16 cellular contexts compared by ENCODE assay signal in genomic region chr3:113104746-113105479, GRCh38.
DNase-seq lines count a peak whose midpoint lies in the region; ATAC-seq and TF ChIP-seq lines count a peak whose summit lies in the region.
"Had no signal": no experiment of that assay in that cellular context is flagged by ENCODE, and none has a peak within 500 bp of the region (broad histone marks: within the 10 kb centered on the region; RNA-seq: fewer than 3 reads in every experiment).

No MANE protein-coding gene starts in this region.

- H3K9me3 ChIP-seq in SJCRH30 (replicated peaks) (no peaks in the 10 kb centered on the region), esophagus muscularis mucosa (peaks cover 0 to 2% (median 0%) of the 10 kb centered on the region in 4 donors), muscle layer of colon (ENCODE audit: low read length) (no peaks in the 10 kb centered on the region), thyroid gland (no peaks in the 10 kb centered on the region)
- H3K9me3 ChIP-seq: SJSA1 had no signal

- H3K4me3 ChIP-seq in SJCRH30: no peak overlapping the region
- no peak overlapping the region for H3K4me3 ChIP-seq in esophagus muscularis mucosa
- H3K4me3 ChIP-seq in muscle layer of colon (ENCODE audit: low read depth in 1 of 2, low read length in 2 of 2): no peak overlapping the region
- H3K4me3 ChIP-seq in thyroid gland (replicated peaks in 1 of 3): no peak overlapping the region
- H3K4me3 ChIP-seq: SJSA1 had no signal

- no peaks in the 10 kb centered on the region for H3K27me3 ChIP-seq in SJCRH30
- H3K27me3 ChIP-seq in esophagus muscularis mucosa: no peaks in the 10 kb centered on the region
- H3K27me3 ChIP-seq in muscle layer of colon (ENCODE audit: control insufficient read depth in 1 of 2, insufficient read depth in 2 of 2, low read length in 2 of 2): no peaks in the 10 kb centered on the region
- no peaks in the 10 kb centered on the region for H3K27me3 ChIP-seq in thyroid gland
- H3K27me3 ChIP-seq: SJSA1 had no signal

- DNase-seq in SJCRH30 (peak in 1 of 2 experiments; percentile 45), esophagus muscularis mucosa (ENCODE audit: extremely low spot score) (no peak), thyroid gland (peak; percentile 77 to 81), KBM-7 (no peak), left ventricle myocardium superior (no peak), HK-2 (ENCODE audit: unreplicated experiment) (no peak)
- DNase-seq: activated CD4-positive, alpha-beta T cell treated with anti-CD3 and anti-CD28 coated beads, Interleukin-2, amount 50 U/mL, for 4 hours; activated T-cell treated with anti-CD3 and anti-CD28 coated beads, Interleukin-2, amount 50 U/mL, for 24 hours; central memory CD4-positive, alpha-beta T cell; kidney; NCI-H1694; NCI-H446 treated with DMSO at 0.1 percent for 48 hours; stimulated activated CD4-positive, alpha-beta T cell treated with anti-CD3 and anti-CD28 coated beads, Interleukin-1b, Interleukin-23, amount 100 ng/mL, for 48 hours had no signal

- H3K4me1 ChIP-seq in SJCRH30 (no peaks in the 10 kb centered on the region; the same call in 1 of the 2 replicates), esophagus muscularis mucosa (peaks cover 0 to 13% (median 9%) of the 10 kb centered on the region in 4 donors), muscle layer of colon (ENCODE audit: insufficient read depth, low read length) (peaks cover 11% of the 10 kb centered on the region), thyroid gland (peaks cover 4 to 17% of the 10 kb centered on the region in 2 donors)
- H3K4me1 ChIP-seq: SJSA1 had no signal

- H3K9ac ChIP-seq in muscle layer of colon (ENCODE audit: low read length): no peak overlapping the region

- TF ChIP-seq POLR2A in esophagus muscularis mucosa (IDR thresholded peaks at IDR 0.05; ENCODE audit: low read depth): no peak
- TF ChIP-seq POLR2A in thyroid gland (IDR thresholded peaks at IDR 0.05): no peak

- no peak for TF ChIP-seq EP300 in esophagus muscularis mucosa (IDR thresholded peaks at IDR 0.05)

- in situ Hi-C loops in KBM-7 (cut with MboI; ENCODE audit: low pct_unique_long_range_greater_than_20kb, low sequenced_read_pairs): no loop called here

- H3K27ac ChIP-seq in SJCRH30 (peak overlapping the region; percentile 34; the same call in 1 of the 2 replicates), esophagus muscularis mucosa (replicated peaks in 1 of 4) (peak overlapping the region in 3 of 4 donors; percentile 30 to 57 (median 36)), muscle layer of colon (ENCODE audit: low read depth, low read length) (peak overlapping the region; percentile 19), thyroid gland (peak overlapping the region in 1 of 3 donors; percentile 21)
- H3K27ac ChIP-seq: SJSA1 had no signal

- ATAC-seq in left ventricle myocardium superior: no peak
- ATAC-seq: activated naive CD4-positive, alpha-beta T cell treated with anti-CD3 and anti-CD28 coated beads, Interleukin-2, amount 50 U/mL, for 72 hours had no signal

- WGBS in esophagus muscularis mucosa: 52% methylated on average over 8 of the region's 8 CpGs
- WGBS in thyroid gland, 2 donors: 40 to 42% methylated on average over 7 to 8 of the region's 8 CpGs

- no peak for TF ChIP-seq CTCF in esophagus muscularis mucosa (IDR thresholded peaks at IDR 0.05)
- peak in 2 of 6 experiments; percentile 4 to 14 for TF ChIP-seq CTCF in thyroid gland (IDR thresholded peaks at IDR 0.05)

- intact Hi-C loops in esophagus muscularis mucosa (cut with DNase I) (no loop called here), thyroid gland (cut with DNase I) (no loop called here), left ventricle myocardium superior (cut with micrococcal nuclease) (no loop called here)

- H3K36me3 ChIP-seq in SJCRH30: no peaks in the 10 kb centered on the region
- H3K36me3 ChIP-seq in esophagus muscularis mucosa: no peaks in the 10 kb centered on the region
- H3K36me3 ChIP-seq in muscle layer of colon (ENCODE audit: insufficient read depth, low read length): no peaks in the 10 kb centered on the region
- H3K36me3 ChIP-seq in thyroid gland: no peaks in the 10 kb centered on the region
- H3K36me3 ChIP-seq: SJSA1 had no signal

Comparison
In these comparisons a context has a peak if more than half of its experiments do, and no peak if none do; other contexts are left out.
1. DNase-seq: peak in thyroid gland (2 of 2); none in esophagus muscularis mucosa (single experiment), KBM-7 (single experiment), left ventricle myocardium superior (single experiment) and HK-2 (single experiment).